ENCODE assay signal across 13 cellular contexts in genomic region chr11:120137611-120138521, GRCh38. TPM values are rescaled to one million over a fixed set of nuclear protein-coding genes. Genes with fewer than 3 reads are reported as not detected.
A peak's percentile ranks its signal among the peaks of the same experiment; 100 is the strongest.
DNase-seq lines count a peak whose midpoint lies in the region; ATAC-seq and TF ChIP-seq lines count a peak whose summit lies in the region.
"Had no signal": no experiment of that assay in that cellular context is flagged by ENCODE, and none has a peak within 500 bp of the region (broad histone marks: within the 10 kb centered on the region; RNA-seq: fewer than 3 reads in every experiment).

TRIM29 (minus strand) TSS chr11:120138113; CDS start chr11:120138031, 82 bp downstream.

- H2BK120ac ChIP-seq in neuronal stem cell (ENCODE audit: low read depth, low read length) = no peak within 1 kb of the TSS

- TF ChIP-seq CTCF in Calu3 (IDR thresholded peaks at IDR 0.05; ENCODE audit: unreplicated experiment) (peak; percentile 34), chondrocyte (IDR thresholded peaks at IDR 0.05) (no peak)

- H3K9ac ChIP-seq in neuronal stem cell (ENCODE audit: low read depth, low read length, poor library complexity) = no peak within 1 kb of the TSS

- H3K27ac ChIP-seq in neuronal stem cell (replicated peaks; ENCODE audit: low read length) = no peak within 1 kb of the TSS
- H3K27ac ChIP-seq: cardiac muscle cell had no signal

- TF ChIP-seq RAD21 in Ishikawa (IDR thresholded peaks at IDR 0.05; ENCODE audit: low read depth) = no peak

- no peaks in the 10 kb centered on the region for H3K9me3 Mint-ChIP-seq in Calu3 (ENCODE audit: low read depth, unreplicated experiment)
- H3K9me3 Mint-ChIP-seq in chondrocyte (ENCODE audit: low read depth) = no peaks in the 10 kb centered on the region
- H3K9me3 Mint-ChIP-seq: IgD-negative memory B cell had no signal

- H3K4me3 Mint-ChIP-seq in Calu3 (ENCODE audit: low read depth, unreplicated experiment) (peak within 1 kb of the TSS; percentile 56), chondrocyte (ENCODE audit: unreplicated experiment) (no peak within 1 kb of the TSS)
- H3K4me3 Mint-ChIP-seq: IgD-negative memory B cell had no signal

- no peak within 1 kb of the TSS for H4K8ac ChIP-seq in neuronal stem cell (ENCODE audit: low read depth, low read length)

- H2AFZ ChIP-seq in neuronal stem cell (ENCODE audit: low read length) = no peak within 1 kb of the TSS

- no peak within 1 kb of the TSS for H3K4me2 ChIP-seq in neuronal stem cell (ENCODE audit: insufficient read depth, low read length, poor library complexity, severe bottlenecking)

- peak within 1 kb of the TSS; percentile 96 for H2BK15ac ChIP-seq in neuronal stem cell (ENCODE audit: low read length)

- H3K27me3 Mint-ChIP-seq in Calu3 (ENCODE audit: unreplicated experiment) (peaks cover 37% of the 10 kb centered on the region), chondrocyte (ENCODE audit: low read depth) (peaks cover 44% of the 10 kb centered on the region)

- CTCF ChIA-PET in Calu3 (lab: Charles Lee) = interaction anchor here (0.6 kb wide), 1 partner anchor 12 kb away, joined by 4 read pairs; no protein-coding TSS in a partner anchor

- no peaks in the 10 kb centered on the region for H3K36me3 ChIP-seq in neuronal stem cell (replicated peaks in 1 of 2; ENCODE audit: control insufficient read depth in 2 of 2, insufficient read depth in 2 of 2, low read length in 2 of 2)
- H3K36me3 ChIP-seq: cardiac muscle cell had no signal

- peak within 1 kb of the TSS; percentile 76 for H2AK5ac ChIP-seq in neuronal stem cell (ENCODE audit: low read depth, low read length)

- no peak within 1 kb of the TSS for H3K14ac ChIP-seq in neuronal stem cell (ENCODE audit: low read length)

- no peaks in the 10 kb centered on the region for H3K36me3 Mint-ChIP-seq in Calu3 (ENCODE audit: insufficient read depth, unreplicated experiment)
- no peaks in the 10 kb centered on the region for H3K36me3 Mint-ChIP-seq in chondrocyte (ENCODE audit: low read depth)
- H3K36me3 Mint-ChIP-seq: IgD-negative memory B cell had no signal

- no peak within 1 kb of the TSS for H3K4ac ChIP-seq in neuronal stem cell (ENCODE audit: low read length)

- H3K27me3 ChIP-seq in neuronal stem cell (ENCODE audit: control insufficient read depth in 3 of 3, insufficient read depth in 3 of 3, low read depth in 1 of 3, low read length in 3 of 3) = peaks cover 0 to 48% (median 0%) of the 10 kb centered on the region in 3 experiments
- H3K27me3 ChIP-seq: cardiac muscle cell had no signal

- H3K23ac ChIP-seq in neuronal stem cell (ENCODE audit: low read depth, low read length, poor library complexity) = peak within 1 kb of the TSS; percentile 43

- H3K18ac ChIP-seq in neuronal stem cell (ENCODE audit: low read length) = peak within 1 kb of the TSS; percentile 77

- BruUV-seq in Calu3 (replicated peaks; lab: Mats Ljungman, UMichigan) = TSS peak; percentile 22

- H3K4me3 ChIP-seq in neuronal stem cell (ENCODE audit: low read length in 2 of 2) = no peak within 1 kb of the TSS
- H3K4me3 ChIP-seq: cardiac muscle cell had no signal

- peak; percentile 40 for DNase-seq in Calu3
- peak; percentile 89 for DNase-seq in chondrocyte (ENCODE audit: low spot score)
- no peak for DNase-seq in neuronal stem cell (ENCODE audit: low spot score)

- H2BK12ac ChIP-seq in neuronal stem cell (ENCODE audit: low read length) = peak within 1 kb of the TSS; percentile 78

- peaks cover 0 to 8% of the 10 kb centered on the region in 2 donors for H3K4me1 ChIP-seq in neuronal stem cell (ENCODE audit: control insufficient read depth in 2 of 2, insufficient read depth in 1 of 2, low read depth in 1 of 2, low read length in 2 of 2)

- no CpG with 5 or more reads among the region's 41 CpGs for WGBS in neuronal stem cell (ENCODE audit: extremely low coverage in 2 of 2, insufficient read length in 2 of 2, insufficient replicate concordance in 1 of 2), 2 donors

- no peak within 1 kb of the TSS for H3K27ac Mint-ChIP-seq in Calu3 (ENCODE audit: unreplicated experiment)
- H3K27ac Mint-ChIP-seq in chondrocyte (ENCODE audit: unreplicated experiment) = no peak within 1 kb of the TSS

- H4K91ac ChIP-seq in neuronal stem cell (ENCODE audit: low read depth, low read length, poor library complexity) = no peak within 1 kb of the TSS

- H3K4me1 Mint-ChIP-seq in Calu3 (ENCODE audit: low read depth, unreplicated experiment) (no peaks in the 10 kb centered on the region), chondrocyte (ENCODE audit: low read depth) (no peaks in the 10 kb centered on the region)
- H3K4me1 Mint-ChIP-seq: IgD-negative memory B cell had no signal

- no peaks in the 10 kb centered on the region for H3K9me3 ChIP-seq in neuronal stem cell (replicated peaks in 1 of 2; ENCODE audit: control insufficient read depth in 2 of 2, insufficient read depth in 1 of 2, low read depth in 1 of 2, low read length in 2 of 2)

- no peak within 1 kb of the TSS for H2BK5ac ChIP-seq in neuronal stem cell (ENCODE audit: low read length)

- intact Hi-C loops in Calu3 (cut with micrococcal nuclease; ENCODE audit: unreplicated experiment) = no loop called here

- no peaks in the 10 kb centered on the region for H3K79me1 ChIP-seq in neuronal stem cell (ENCODE audit: low read depth, low read length)

- ATAC-seq in HG03469 (IDR thresholded peaks at IDR 0.05; ENCODE audit: unreplicated experiment) = no peak
- no peak for ATAC-seq in HG03457 (IDR thresholded peaks at IDR 0.05; ENCODE audit: unreplicated experiment)
- ATAC-seq in HG03432 (IDR thresholded peaks at IDR 0.05; ENCODE audit: unreplicated experiment) = no peak
- no peak for ATAC-seq in HG02798 (IDR thresholded peaks at IDR 0.05; ENCODE audit: poor library complexity, unreplicated experiment)

- peak; percentile 28; the same call in 1 of the 2 replicates for TF ChIP-seq EP300 in Ishikawa (IDR thresholded peaks at IDR 0.05; ENCODE audit: borderline replicate concordance)

TF ChIP-seq in Ishikawa, 13 proteins besides CTCF, POLR2A, EP300 and RAD21:
- TF ChIP-seq TCF12 (IDR thresholded peaks at IDR 0.05; ENCODE audit: low read depth) (peak; percentile 54; the same call in 1 of the 2 replicates), CEBPB (IDR thresholded peaks at IDR 0.05) (no peak), FOXM1 (IDR thresholded peaks at IDR 0.05; ENCODE audit: borderline replicate concordance, low read depth) (no peak)

RNA-seq across cellular contexts. Expression of gene TRIM29, which starts in this region (rescaled TPM):
- 2.1 and 3.3 TPM in 2 replicates for total RNA-seq in Calu3 (2022)
- total RNA-seq in chondrocyte = not detected in 3 replicates
- 0.03 TPM for polyA plus RNA-seq in neuronal stem cell (2013, experiment 1 of 2)
- not detected for polyA plus RNA-seq in neuronal stem cell (2013, experiment 2 of 2)
- total RNA-seq: cardiac muscle cell, frontal cortex, myocyte, RPMI7951 had no signal
- polyA plus RNA-seq: cardiac muscle cell, IgD-negative memory B cell had no signal

Comparison
In these comparisons a context has a peak if more than half of its experiments do, and no peak if none do; other contexts are left out.
1. Peak in DNase-seq in chondrocyte; RNA of the gene not detected or under 1 TPM.